ENCODE assay signal across 8 cellular contexts in the genomic region with DNA sequence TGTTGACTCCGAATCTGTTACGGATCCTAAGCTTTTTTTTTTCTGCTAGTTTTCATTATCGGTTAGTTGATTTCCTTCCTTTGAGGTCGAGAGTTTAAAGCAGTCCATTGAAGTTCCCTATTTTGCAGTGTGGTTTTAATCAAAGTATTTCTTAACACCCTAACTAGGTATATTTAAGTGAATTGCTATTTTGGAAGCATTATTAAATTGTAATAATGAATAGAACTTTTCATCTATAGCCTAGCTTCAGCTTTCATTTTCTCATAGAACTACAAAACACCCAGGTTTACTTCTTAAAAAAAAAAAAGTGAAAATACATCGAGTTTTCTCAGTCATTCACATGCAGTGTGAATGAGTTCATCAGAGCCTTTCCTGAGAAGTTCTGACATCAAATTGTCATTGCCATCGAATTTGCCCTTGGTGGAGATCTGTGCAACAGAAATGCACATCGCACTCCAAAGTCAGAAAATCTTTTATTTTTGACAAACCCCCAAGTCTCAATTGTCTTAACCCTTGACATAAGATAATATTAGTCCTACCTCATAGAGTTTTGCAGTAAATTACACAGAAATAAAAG. TPM values are rescaled to one million over a fixed set of nuclear protein-coding genes. Genes with fewer than 3 reads are reported as not detected.
A peak's percentile ranks its signal among the peaks of the same experiment; 100 is the strongest.
DNase-seq lines count a peak whose midpoint lies in the region; ATAC-seq and TF ChIP-seq lines count a peak whose summit lies in the region.

No MANE protein-coding gene starts in this region.

- peak overlapping the region in 8 of 10 donors; percentile 77 to 97 (median 90) for H3K27ac ChIP-seq in heart right ventricle
- peak overlapping the region; percentile 94 for H3K27ac ChIP-seq in RWPE1
- peak overlapping the region; percentile 76 for H3K27ac ChIP-seq in epithelial cell of prostate
- H3K27ac ChIP-seq in rectal smooth muscle tissue (ENCODE audit: low read depth, low read length): peak overlapping the region; percentile 85

- peak overlapping the region; percentile 64 to 98 (median 90) for H3K4me3 ChIP-seq in heart right ventricle
- H3K4me3 ChIP-seq in rectal smooth muscle tissue (ENCODE audit: low read length): peak overlapping the region; percentile 88

- CTCF ChIA-PET in RWPE1 (lab: Yijun Ruan, JAX): interaction anchor here (1.1 to 2.5 kb wide), 5 partner anchors 32 to 559 kb away, joined by 3 to 11 read pairs (median 3); partner anchors contain the start of gene SRP9

- H3K4me1 ChIP-seq in heart right ventricle: peaks cover 9 to 42% (median 36%) of the 10 kb centered on the region in 9 donors
- H3K4me1 ChIP-seq in rectal smooth muscle tissue (ENCODE audit: control insufficient read depth, insufficient read depth, low read length): peaks cover 18% of the 10 kb centered on the region

- 19 to 24% methylated on average over 7 of the region's 7 CpGs for WGBS in heart right ventricle, 2 donors

- H3K27me3 ChIP-seq in heart right ventricle: no peaks in the 10 kb centered on the region
- H3K27me3 ChIP-seq in rectal smooth muscle tissue (ENCODE audit: control insufficient read depth, insufficient read depth, low read length): no peaks in the 10 kb centered on the region

- DNase-seq in heart right ventricle (no peak), left ventricle myocardium superior (no peak), RWPE1 (ENCODE audit: low spot score) (no peak), epithelial cell of prostate (ENCODE audit: low read depth, low spot score) (no peak), DMS79 treated with DMSO at 0.1 percent for 48 hours (lab: John Stamatoyannopoulos, UW) (no peak), EL (no peak)

- intact Hi-C loops in heart right ventricle (cut with DNase I) (loop anchor here in 1 of 10 donors (2.0 kb wide), 1 partner anchor 16 kb away; no protein-coding TSS in a partner anchor), left ventricle myocardium superior (cut with micrococcal nuclease) (no loop called here)

- peaks cover 0 to 12% (median 0%) of the 10 kb centered on the region in 11 donors for H3K9me3 ChIP-seq in heart right ventricle

- no peak for TF ChIP-seq CTCF in heart right ventricle (IDR thresholded peaks at IDR 0.05)
- TF ChIP-seq CTCF in RWPE1 (conservative IDR thresholded peaks at IDR 0.05; ENCODE audit: low read depth): no peak

- POLR2A ChIA-PET in RWPE1 (lab: Yijun Ruan, JAX; ENCODE audit: low non-redundant PET): interaction anchor here (1.0 to 1.1 kb wide), 2 partner anchors 16 to 26 kb away, joined by 3 read pairs; no protein-coding TSS in a partner anchor

- H3K9ac ChIP-seq in rectal smooth muscle tissue (ENCODE audit: low read length): peak overlapping the region; percentile 91

- H3K36me3 ChIP-seq in heart right ventricle (no peaks in the 10 kb centered on the region), rectal smooth muscle tissue (ENCODE audit: control insufficient read depth, insufficient read depth, low read length) (no peaks in the 10 kb centered on the region)

- ATAC-seq in heart right ventricle (peak in 2 of 8 donors; percentile 9 to 11), left ventricle myocardium superior (no peak), GM18867 (IDR thresholded peaks at IDR 0.05; ENCODE audit: unreplicated experiment) (no peak)

RNA-seq across cellular contexts. Expression of gene LBR, which starts 1.1 kb away (rescaled TPM):
- 10 to 100 TPM in 6 of 10 donors, 1 to 10 TPM in 4; 8.5 to 22.6 (median 11.0) TPM for total RNA-seq in heart right ventricle
- polyA plus RNA-seq in heart right ventricle: 1 to 10 TPM; 7.6 to 7.7 TPM
- total RNA-seq in left ventricle myocardium superior: 9.5 TPM
